ENCODE assay signal across 2 cellular contexts in genomic region chr2:127197475-127198385, GRCh38.
TF ChIP-seq lines count a peak whose summit lies in the region.

No MANE protein-coding gene starts in this region.

TF ChIP-seq in K562, 482 proteins besides CTCF, POLR2A, EP300 and RAD21:
- no peak for TF ChIP-seq MXD1 (CRISPR knock-in tag; IDR thresholded peaks at IDR 0.05; ENCODE audit: borderline replicate concordance, poor library complexity, severe bottlenecking)
- TF ChIP-seq CREM (IDR thresholded peaks at IDR 0.05; ENCODE audit: low read depth), result peak; percentile 26; the same call in 1 of the 2 replicates
- peak; percentile 87; the same call in 1 of the 2 replicates for TF ChIP-seq STAG1 (CRISPR knock-in tag; IDR thresholded peaks at IDR 0.05; ENCODE audit: borderline replicate concordance)
- peak in 1 of 2 experiments; percentile 36; a peak in 1 of 4 replicates for TF ChIP-seq RCOR1 (IDR thresholded peaks at IDR 0.05; ENCODE audit: borderline replicate concordance in 1 of 2, low read depth in 2 of 2, low read length in 2 of 2)
- TF ChIP-seq, protein P1, sequence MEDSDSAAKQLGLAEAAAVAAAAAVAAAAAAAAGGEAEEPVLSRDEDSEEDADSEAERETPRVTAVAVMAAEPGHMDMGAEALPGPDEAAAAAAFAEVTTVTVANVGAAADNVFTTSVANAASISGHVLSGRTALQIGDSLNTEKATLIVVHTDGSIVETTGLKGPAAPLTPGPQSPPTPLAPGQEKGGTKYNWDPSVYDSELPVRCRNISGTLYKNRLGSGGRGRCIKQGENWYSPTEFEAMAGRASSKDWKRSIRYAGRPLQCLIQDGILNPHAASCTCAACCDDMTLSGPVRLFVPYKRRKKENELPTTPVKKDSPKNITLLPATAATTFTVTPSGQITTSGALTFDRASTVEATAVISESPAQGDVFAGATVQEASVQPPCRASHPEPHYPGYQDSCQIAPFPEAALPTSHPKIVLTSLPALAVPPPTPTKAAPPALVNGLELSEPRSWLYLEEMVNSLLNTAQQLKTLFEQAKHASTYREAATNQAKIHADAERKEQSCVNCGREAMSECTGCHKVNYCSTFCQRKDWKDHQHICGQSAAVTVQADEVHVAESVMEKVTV (CRISPR knock-in tag; IDR thresholded peaks at IDR 0.05), result peak; percentile 38; the same call in 1 of the 2 replicates
- no peak for TF ChIP-seq ZKSCAN3 (CRISPR knock-in tag; IDR thresholded peaks at IDR 0.05)
- TF ChIP-seq RB1 (IDR thresholded peaks at IDR 0.05; ENCODE audit: low read depth), result peak; percentile 36; the same call in 1 of the 2 replicates
- TF ChIP-seq SMAD3 (CRISPR knock-in tag; conservative IDR thresholded peaks at IDR 0.05), result no peak
- TF ChIP-seq SMARCE1 (IDR thresholded peaks at IDR 0.05), result no peak
- peak; percentile 68 for TF ChIP-seq SMC3 (conservative IDR thresholded peaks at IDR 0.05; ENCODE audit: insufficient read depth, low read depth, low read length)
- TF ChIP-seq BHLHE40 (IDR thresholded peaks at IDR 0.05; ENCODE audit: low read length), result peak; percentile 30; the same call in 1 of the 2 replicates
- peak; percentile 40 for TF ChIP-seq ZFP36 (IDR thresholded peaks at IDR 0.05; ENCODE audit: low read depth, low read length, partially characterized antibody)
- TF ChIP-seq CGGBP1 (CRISPR knock-in tag; IDR thresholded peaks at IDR 0.05), result no peak
- TF ChIP-seq ATF1 (CRISPR knock-in tag; IDR thresholded peaks at IDR 0.05), result no peak
- TF ChIP-seq ATF1 (tag; IDR thresholded peaks at IDR 0.05), result peak; percentile 41; the same call in 1 of the 2 replicates
- no peak for TF ChIP-seq HLTF (IDR thresholded peaks at IDR 0.05)
- peak; percentile 66 for TF ChIP-seq TFAP4 (CRISPR knock-in tag; IDR thresholded peaks at IDR 0.05; ENCODE audit: borderline replicate concordance)
- TF ChIP-seq JUND (IDR thresholded peaks at IDR 0.05; ENCODE audit: borderline replicate concordance, low read depth, low read length), result peak; percentile 44; the same call in 1 of the 2 replicates
- TF ChIP-seq JUND (tag; IDR thresholded peaks at IDR 0.05; ENCODE audit: borderline replicate concordance, low read depth, low read length), result no peak
- TF ChIP-seq NFE2 (IDR thresholded peaks at IDR 0.05; ENCODE audit: low read depth), result peak; percentile 29; the same call in 1 of the 2 replicates
- peak in 1 of 2 experiments; percentile 15 for TF ChIP-seq E2F6 (IDR thresholded peaks at IDR 0.05; ENCODE audit: borderline replicate concordance in 1 of 2, extremely low read depth in 1 of 2, insufficient read depth in 1 of 2, insufficient read length in 1 of 2, low read depth in 1 of 2, low read length in 1 of 2, poor library complexity in 1 of 2, severe bottlenecking in 1 of 2)
- peak; percentile 41; the same call in 1 of the 2 replicates for TF ChIP-seq CTBP1 (IDR thresholded peaks at IDR 0.05; ENCODE audit: borderline replicate concordance)
- TF ChIP-seq ZBTB49 (CRISPR knock-in tag; IDR thresholded peaks at IDR 0.05; ENCODE audit: borderline replicate concordance), result no peak
TF ChIP-seq in K562: peak in this region for 14.

TF ChIP-seq in HepG2, 621 proteins besides CTCF, POLR2A, EP300 and RAD21 (continues in another document):
- TF ChIP-seq FOXO1 (CRISPR knock-in tag; IDR thresholded peaks at IDR 0.05) (no peak), ZNF547 (CRISPR knock-in tag; IDR thresholded peaks at IDR 0.05) (0 out of 2 replicates have a peak, but pooled peaks have one; percentile 49), FLYWCH1 (CRISPR knock-in tag; IDR thresholded peaks at IDR 0.05) (no peak), ZSCAN22 (CRISPR knock-in tag; IDR thresholded peaks at IDR 0.05) (no peak), ZBTB26 (CRISPR knock-in tag; IDR thresholded peaks at IDR 0.05; ENCODE audit: borderline replicate concordance) (no peak), ZBTB38 (CRISPR knock-in tag; IDR thresholded peaks at IDR 0.05) (peak; percentile 60; the same call in 1 of the 2 replicates), LCORL (IDR thresholded peaks at IDR 0.05) (no peak), LCORL (CRISPR knock-in tag; IDR thresholded peaks at IDR 0.05) (peak; percentile 36; the same call in 1 of the 2 replicates), ZNF180 (CRISPR knock-in tag; IDR thresholded peaks at IDR 0.05; ENCODE audit: borderline replicate concordance, low read depth) (no peak), ZNF350 (CRISPR knock-in tag; IDR thresholded peaks at IDR 0.05; ENCODE audit: borderline replicate concordance, low read depth) (peak; percentile 23; the same call in 1 of the 2 replicates), PCBP2 (optimal IDR thresholded peaks at IDR 0.05; ENCODE audit: low read depth, low read length, poor library complexity, severe bottlenecking) (no peak), FOXK1 (CRISPR knock-in tag; IDR thresholded peaks at IDR 0.05; ENCODE audit: borderline replicate concordance, low read depth) (peak; percentile 23; the same call in 1 of the 2 replicates), SCMH1 (CRISPR knock-in tag; IDR thresholded peaks at IDR 0.05; ENCODE audit: borderline replicate concordance) (no peak), CSRNP1 (CRISPR knock-in tag; IDR thresholded peaks at IDR 0.05) (no peak), DMAP1 (CRISPR knock-in tag; IDR thresholded peaks at IDR 0.05) (no peak), ZNF619 (CRISPR knock-in tag; IDR thresholded peaks at IDR 0.05) (peak; percentile 52; the same call in 1 of the 2 replicates), ZBTB42 (CRISPR knock-in tag; IDR thresholded peaks at IDR 0.05) (peak; percentile 95), ZNF430 (CRISPR knock-in tag; IDR thresholded peaks at IDR 0.05) (peak; percentile 74; the same call in 1 of the 2 replicates), GATAD1 (CRISPR knock-in tag; IDR thresholded peaks at IDR 0.05) (peak; percentile 31; the same call in 1 of the 2 replicates), GATAD2A (CRISPR knock-in tag; IDR thresholded peaks at IDR 0.05) (peak; percentile 39; the same call in 1 of the 2 replicates), ZNF234 (CRISPR knock-in tag; conservative IDR thresholded peaks at IDR 0.05) (no peak), TEAD3 (CRISPR knock-in tag; optimal IDR thresholded peaks at IDR 0.05; ENCODE audit: borderline replicate concordance) (peak; percentile 41), STAG1 (CRISPR knock-in tag; IDR thresholded peaks at IDR 0.05) (peak; percentile 94), ZMAT3 (CRISPR knock-in tag; conservative IDR thresholded peaks at IDR 0.05) (no peak), MLLT10 (CRISPR knock-in tag; IDR thresholded peaks at IDR 0.05) (no peak), MYC (CRISPR knock-in tag; IDR thresholded peaks at IDR 0.05; ENCODE audit: borderline replicate concordance) (peak; percentile 28; the same call in 1 of the 2 replicates), KDM2A (CRISPR knock-in tag; IDR thresholded peaks at IDR 0.05; ENCODE audit: borderline replicate concordance, low read depth) (peak; percentile 64; the same call in 1 of the 2 replicates), ZNF292 (CRISPR knock-in tag; IDR thresholded peaks at IDR 0.05; ENCODE audit: borderline replicate concordance, low read depth) (peak; percentile 27; the same call in 1 of the 2 replicates), ZNF710 (CRISPR knock-in tag; IDR thresholded peaks at IDR 0.05; ENCODE audit: borderline replicate concordance) (0 out of 2 replicates have a peak, but pooled peaks have one; percentile 26), FOXA1 (IDR thresholded peaks at IDR 0.05) (no peak), FOXA1 (CRISPR knock-in tag; IDR thresholded peaks at IDR 0.05) (peak; percentile 53; the same call in 1 of the 2 replicates)
- TF ChIP-seq, protein P2, sequence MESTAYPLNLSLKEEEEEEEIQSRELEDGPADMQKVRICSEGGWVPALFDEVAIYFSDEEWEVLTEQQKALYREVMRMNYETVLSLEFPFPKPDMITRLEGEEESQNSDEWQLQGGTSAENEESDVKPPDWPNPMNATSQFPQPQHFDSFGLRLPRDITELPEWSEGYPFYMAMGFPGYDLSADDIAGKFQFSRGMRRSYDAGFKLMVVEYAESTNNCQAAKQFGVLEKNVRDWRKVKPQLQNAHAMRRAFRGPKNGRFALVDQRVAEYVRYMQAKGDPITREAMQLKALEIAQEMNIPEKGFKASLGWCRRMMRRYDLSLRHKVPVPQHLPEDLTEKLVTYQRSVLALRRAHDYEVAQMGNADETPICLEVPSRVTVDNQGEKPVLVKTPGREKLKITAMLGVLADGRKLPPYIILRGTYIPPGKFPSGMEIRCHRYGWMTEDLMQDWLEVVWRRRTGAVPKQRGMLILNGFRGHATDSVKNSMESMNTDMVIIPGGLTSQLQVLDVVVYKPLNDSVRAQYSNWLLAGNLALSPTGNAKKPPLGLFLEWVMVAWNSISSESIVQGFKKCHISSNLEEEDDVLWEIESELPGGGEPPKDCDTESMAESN (CRISPR knock-in tag; conservative IDR thresholded peaks at IDR 0.05), result peak; percentile 31; the same call in 1 of the 2 replicates
- TF ChIP-seq, protein P3, sequence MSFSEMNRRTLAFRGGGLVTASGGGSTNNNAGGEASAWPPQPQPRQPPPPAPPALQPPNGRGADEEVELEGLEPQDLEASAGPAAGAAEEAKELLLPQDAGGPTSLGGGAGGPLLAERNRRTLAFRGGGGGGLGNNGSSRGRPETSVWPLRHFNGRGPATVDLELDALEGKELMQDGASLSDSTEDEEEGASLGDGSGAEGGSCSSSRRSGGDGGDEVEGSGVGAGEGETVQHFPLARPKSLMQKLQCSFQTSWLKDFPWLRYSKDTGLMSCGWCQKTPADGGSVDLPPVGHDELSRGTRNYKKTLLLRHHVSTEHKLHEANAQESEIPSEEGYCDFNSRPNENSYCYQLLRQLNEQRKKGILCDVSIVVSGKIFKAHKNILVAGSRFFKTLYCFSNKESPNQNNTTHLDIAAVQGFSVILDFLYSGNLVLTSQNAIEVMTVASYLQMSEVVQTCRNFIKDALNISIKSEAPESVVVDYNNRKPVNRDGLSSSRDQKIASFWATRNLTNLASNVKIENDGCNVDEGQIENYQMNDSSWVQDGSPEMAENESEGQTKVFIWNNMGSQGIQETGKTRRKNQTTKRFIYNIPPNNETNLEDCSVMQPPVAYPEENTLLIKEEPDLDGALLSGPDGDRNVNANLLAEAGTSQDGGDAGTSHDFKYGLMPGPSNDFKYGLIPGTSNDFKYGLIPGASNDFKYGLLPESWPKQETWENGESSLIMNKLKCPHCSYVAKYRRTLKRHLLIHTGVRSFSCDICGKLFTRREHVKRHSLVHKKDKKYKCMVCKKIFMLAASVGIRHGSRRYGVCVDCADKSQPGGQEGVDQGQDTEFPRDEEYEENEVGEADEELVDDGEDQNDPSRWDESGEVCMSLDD (CRISPR knock-in tag; IDR thresholded peaks at IDR 0.05; ENCODE audit: borderline replicate concordance), result no peak
- TF ChIP-seq, protein P4, sequence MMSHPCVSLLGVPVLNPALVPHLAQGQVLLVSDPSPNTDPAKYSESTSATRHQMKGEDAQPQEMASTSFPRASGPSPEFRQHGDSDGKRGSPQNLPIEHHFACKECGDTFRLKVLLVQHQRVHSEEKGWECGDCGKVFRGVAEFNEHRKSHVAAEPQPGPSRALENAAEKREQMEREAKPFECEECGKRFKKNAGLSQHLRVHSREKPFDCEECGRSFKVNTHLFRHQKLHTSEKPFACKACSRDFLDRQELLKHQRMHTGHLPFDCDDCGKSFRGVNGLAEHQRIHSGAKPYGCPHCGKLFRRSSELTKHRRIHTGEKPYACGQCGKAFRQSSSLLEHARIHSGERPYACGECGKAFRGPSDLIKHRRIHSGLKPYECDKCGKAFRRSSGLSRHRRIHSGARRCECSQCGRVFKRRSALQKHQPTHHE (CRISPR knock-in tag; IDR thresholded peaks at IDR 0.05; ENCODE audit: borderline replicate concordance), result 0 out of 2 replicates have a peak, but pooled peaks have one; percentile 47
- TF ChIP-seq, protein P5, sequence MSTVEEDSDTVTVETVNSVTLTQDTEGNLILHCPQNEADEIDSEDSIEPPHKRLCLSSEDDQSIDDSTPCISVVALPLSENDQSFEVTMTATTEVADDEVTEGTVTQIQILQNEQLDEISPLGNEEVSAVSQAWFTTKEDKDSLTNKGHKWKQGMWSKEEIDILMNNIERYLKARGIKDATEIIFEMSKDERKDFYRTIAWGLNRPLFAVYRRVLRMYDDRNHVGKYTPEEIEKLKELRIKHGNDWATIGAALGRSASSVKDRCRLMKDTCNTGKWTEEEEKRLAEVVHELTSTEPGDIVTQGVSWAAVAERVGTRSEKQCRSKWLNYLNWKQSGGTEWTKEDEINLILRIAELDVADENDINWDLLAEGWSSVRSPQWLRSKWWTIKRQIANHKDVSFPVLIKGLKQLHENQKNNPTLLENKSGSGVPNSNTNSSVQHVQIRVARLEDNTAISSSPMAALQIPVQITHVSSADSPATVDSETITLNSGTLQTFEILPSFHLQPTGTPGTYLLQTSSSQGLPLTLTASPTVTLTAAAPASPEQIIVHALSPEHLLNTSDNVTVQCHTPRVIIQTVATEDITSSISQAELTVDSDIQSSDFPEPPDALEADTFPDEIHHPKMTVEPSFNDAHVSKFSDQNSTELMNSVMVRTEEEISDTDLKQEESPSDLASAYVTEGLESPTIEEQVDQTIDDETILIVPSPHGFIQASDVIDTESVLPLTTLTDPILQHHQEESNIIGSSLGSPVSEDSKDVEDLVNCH (CRISPR knock-in tag; IDR thresholded peaks at IDR 0.05), result no peak
- TF ChIP-seq, protein P6, sequence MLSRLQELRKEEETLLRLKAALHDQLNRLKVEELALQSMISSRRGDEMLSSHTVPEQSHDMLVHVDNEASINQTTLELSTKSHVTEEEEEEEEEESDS (CRISPR knock-in tag; IDR thresholded peaks at IDR 0.05; ENCODE audit: borderline replicate concordance), result no peak
